16 cellular contexts compared by ENCODE assay signal in genomic region chr14:104296388-104297312, GRCh38.
DNase-seq lines count a peak whose midpoint lies in the region; ATAC-seq and TF ChIP-seq lines count a peak whose summit lies in the region.
"Had no signal": no experiment of that assay in that cellular context is flagged by ENCODE, and none has a peak within 500 bp of the region (broad histone marks: within the 10 kb centered on the region; RNA-seq: fewer than 3 reads in every experiment).

No MANE protein-coding gene starts in this region.

- H3K4me3 Mint-ChIP-seq in CD14-positive monocyte, result no peak overlapping the region
- H3K4me3 Mint-ChIP-seq: naive B cell had no signal

- H3K4me2 ChIP-seq in osteoblast (ENCODE audit: insufficient read depth, low read length), result no peak overlapping the region

- DNase-seq in CD14-positive monocyte (ENCODE audit: low spot score) (peak; percentile 45), SHP77 (lab: John Stamatoyannopoulos, UW) (peak; percentile 26 to 64), Right ventricle myocardium superior (peak; percentile 22), osteoblast (ENCODE audit: insufficient read length, low spot score, missing footprints) (peak; percentile 87), RWPE1 (ENCODE audit: low spot score) (no peak), NCI-H2107 (lab: John Stamatoyannopoulos, UW) (no peak), dedifferentiated amniotic fluid mesenchymal stem cell (ENCODE audit: extremely low spot score) (no peak)
- DNase-seq in stimulated activated CD4-positive, alpha-beta T cell treated with anti-CD3 and anti-CD28 coated beads, Interleukin-4, amount 100 ng/mL, for 24 hours, result no peak
- DNase-seq: activated gamma-delta T cell, esophagus squamous epithelium, naive B cell, NCI-H1105, NCI-H345 had no signal

- CTCF ChIA-PET in RWPE1 (lab: Yijun Ruan, JAX), result no interaction called here

- no peaks in the 10 kb centered on the region for H3K4me1 Mint-ChIP-seq in CD14-positive monocyte

- POLR2A ChIA-PET in RWPE1 (lab: Yijun Ruan, JAX; ENCODE audit: low non-redundant PET), result no interaction called here

- H3K27ac Mint-ChIP-seq in CD14-positive monocyte, result no peak overlapping the region
- H3K27ac Mint-ChIP-seq: naive B cell had no signal

- H3K27ac ChIP-seq in osteoblast (ENCODE audit: low read depth, low read length) (no peak overlapping the region), RWPE1 (no peak overlapping the region)
- H3K27ac ChIP-seq: body of pancreas, dorsolateral prefrontal cortex, esophagus squamous epithelium, left lung had no signal

- H4K20me1 ChIP-seq in osteoblast (ENCODE audit: insufficient read depth, low read length), result no peaks in the 10 kb centered on the region

- intact Hi-C loops in CD14-positive monocyte (cut with micrococcal nuclease) (no loop called here), Right ventricle myocardium superior (cut with DNase I) (no loop called here)

- no peaks in the 10 kb centered on the region for H3K9me3 ChIP-seq in osteoblast (ENCODE audit: low read depth, low read length)
- H3K9me3 ChIP-seq: body of pancreas, esophagus squamous epithelium, left lung had no signal

- H2AFZ ChIP-seq in osteoblast (ENCODE audit: low read length), result no peak overlapping the region

- H3K27me3 ChIP-seq in osteoblast (ENCODE audit: insufficient read depth, low read length), result no peaks in the 10 kb centered on the region
- H3K27me3 ChIP-seq: body of pancreas had no signal

- peaks cover 0 to 19% (median 7%) of the 10 kb centered on the region in 7 donors for H3K9me3 Mint-ChIP-seq in CD14-positive monocyte

- ATAC-seq in Right ventricle myocardium superior (ENCODE audit: poor library complexity), result no peak
- ATAC-seq: body of pancreas, left lung had no signal

- no peaks in the 10 kb centered on the region for H3K4me1 ChIP-seq in osteoblast (ENCODE audit: insufficient read depth, low read length)
- H3K4me1 ChIP-seq: left lung had no signal

- H3K4me3 ChIP-seq in osteoblast (ENCODE audit: insufficient read depth, low read length), result no peak overlapping the region
- H3K4me3 ChIP-seq: body of pancreas, dorsolateral prefrontal cortex, esophagus squamous epithelium, left lung had no signal

- TF ChIP-seq CTCF in CD14-positive monocyte (IDR thresholded peaks at IDR 0.05) (no peak), osteoblast (IDR thresholded peaks at IDR 0.05; ENCODE audit: extremely low read depth, low read depth, low read length) (no peak), RWPE1 (conservative IDR thresholded peaks at IDR 0.05; ENCODE audit: low read depth) (no peak)

- H3K36me3 Mint-ChIP-seq in CD14-positive monocyte, result no peaks in the 10 kb centered on the region
- H3K36me3 Mint-ChIP-seq: naive B cell had no signal

- peaks cover 0 to 4% (median 0%) of the 10 kb centered on the region in 3 donors for H3K27me3 Mint-ChIP-seq in CD14-positive monocyte (ENCODE audit: low read depth in 3 of 3)

- no peaks in the 10 kb centered on the region for H3K36me3 ChIP-seq in osteoblast (ENCODE audit: insufficient read depth, low read length)
- H3K36me3 ChIP-seq: esophagus squamous epithelium, left lung had no signal

- H3K79me2 ChIP-seq in osteoblast (ENCODE audit: insufficient read depth, low read length), result no peaks in the 10 kb centered on the region

Comparison
In these comparisons a context has a peak if more than half of its experiments do, and no peak if none do; other contexts are left out.
1. DNase-seq: peak in CD14-positive monocyte (single experiment), SHP77 (2 of 2), Right ventricle myocardium superior (single experiment) and osteoblast (single experiment); none in RWPE1 (single experiment), NCI-H2107 (single experiment), stimulated activated CD4-positive, alpha-beta T cell treated with anti-CD3 and anti-CD28 coated beads, Interleukin-4, amount 100 ng/mL, for 24 hours (single experiment) and dedifferentiated amniotic fluid mesenchymal stem cell (single experiment).